Comparison of ENCODE assay signal across 31 cellular contexts in the genomic region with DNA sequence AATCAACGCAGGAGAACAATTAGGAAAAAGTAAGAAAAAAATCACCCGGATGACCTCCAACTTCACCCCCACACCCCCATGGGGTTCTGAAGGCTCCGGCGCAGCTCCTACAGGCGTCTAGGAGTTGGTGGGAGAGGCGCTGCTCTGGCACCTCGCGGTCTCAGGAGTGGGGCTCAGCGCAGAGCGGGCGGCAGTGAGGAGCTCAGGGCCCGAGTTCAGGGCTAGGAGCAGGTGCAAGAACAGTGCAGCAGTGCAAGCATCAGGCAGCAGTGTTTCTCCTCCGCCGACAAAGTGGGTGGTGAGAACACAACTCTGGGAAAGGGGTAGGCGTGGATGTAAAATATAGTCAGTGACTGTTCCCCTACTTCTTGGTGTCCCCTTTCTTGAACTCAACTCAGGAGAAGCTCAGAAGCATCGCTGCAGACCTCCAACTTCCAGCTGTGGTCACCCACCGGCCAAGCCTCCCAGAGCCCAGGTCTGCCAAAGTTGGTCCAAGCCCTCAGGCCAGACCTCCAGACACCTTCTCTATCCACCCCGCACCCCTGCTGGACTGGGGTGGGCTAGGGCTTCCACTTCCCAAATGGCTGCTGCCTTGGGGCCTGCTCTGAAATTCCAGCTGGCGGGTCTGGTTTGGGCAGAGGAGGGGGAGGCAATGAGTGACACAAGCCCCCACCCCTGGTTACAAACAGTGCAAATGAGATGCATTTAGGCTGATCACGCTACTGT. TPM values are rescaled to one million over a fixed set of nuclear protein-coding genes. Genes with fewer than 3 reads are reported as not detected.
DNase-seq lines count a peak whose midpoint lies in the region; TF ChIP-seq lines count a peak whose summit lies in the region.
"Had no signal": no experiment of that assay in that cellular context is flagged by ENCODE, and none has a peak within 500 bp of the region (broad histone marks: within the 10 kb centered on the region; RNA-seq: fewer than 3 reads in every experiment).

No MANE protein-coding gene starts in this region.

- H3K27ac ChIP-seq in dorsolateral prefrontal cortex, result peak overlapping the region; percentile 78 to 99 (median 96)
- H3K27ac ChIP-seq: breast epithelium, colonic mucosa, foreskin keratinocyte, RWPE1, tibial artery had no signal

- peak overlapping the region in 57 of 59 donors; percentile 31 to 77 (median 52) for H3K4me3 ChIP-seq in dorsolateral prefrontal cortex
- H3K4me3 ChIP-seq: colonic mucosa, lung, tibial artery had no signal

- peak; percentile 17 for DNase-seq in GM13977 (ENCODE audit: low spot score)
- DNase-seq in dorsolateral prefrontal cortex, result peak in 5 of 10 donors; percentile 43 to 73 (median 61)
- peak; percentile 28 for DNase-seq in left kidney (ENCODE audit: low read depth, low spot score)
- DNase-seq in putamen (ENCODE audit: low spot score), result peak; percentile 72
- no peak for DNase-seq in NCI-H1694 (lab: John Stamatoyannopoulos, UW)
- DNase-seq in activated CD8-positive, alpha-beta memory T cell treated with anti-CD3 and anti-CD28 coated beads, Interleukin-2, amount 50 U/mL, for 48 hours, result no peak
- no peak for DNase-seq in GOT3 (lab: John Stamatoyannopoulos, UW)
- DNase-seq in NCI-H1930 (lab: John Stamatoyannopoulos, UW), result no peak
- DNase-seq: activated naive CD4-positive, alpha-beta T cell; activated T-cell treated with anti-CD3 and anti-CD28 coated beads, Interleukin-2, amount 50 U/mL, for 48 hours; CD8-positive, alpha-beta T cell; colonic mucosa; DMS 273 treated with DMSO at 0.1 percent for 48 hours; effector memory CD8-positive, alpha-beta T cell; foreskin keratinocyte; Kasumi-1; MV-4-11; NCI-H146; NCI-H69; right cardiac atrium; stimulated activated CD4-positive, alpha-beta T cell treated with anti-CD3 and anti-CD28 coated beads, Interleukin-12 subunit alpha, Interleukin-12 subunit beta, amount 100 ng/mL, for 4 hours; stimulated activated CD4-positive, alpha-beta T cell treated with anti-CD3 and anti-CD28 coated beads, Interleukin-4, amount 100 ng/mL, for 4 hours; stimulated activated naive CD8-positive, alpha-beta T cell treated with anti-CD3 and anti-CD28 coated beads, Interleukin-15, Interleukin-2, amounts not matched to agents 100 U/mL and 50 U/mL, for 24 hours; tibial artery had no signal

- in situ Hi-C loops in GM13977 (cut with MboI; ENCODE audit: low pct_unique_long_range_greater_than_20kb, low sequenced_read_pairs, unreplicated experiment), result loop anchor here (25.0 kb wide), 1 partner anchor 1706 kb away; no protein-coding TSS in a partner anchor

- intact Hi-C loops in dorsolateral prefrontal cortex (cut with DNase I), result no loop called here

- H3K27me3 ChIP-seq in dorsolateral prefrontal cortex, result peaks cover 0 to 19% (median 0%) of the 10 kb centered on the region in 45 donors

- TF ChIP-seq CTCF in GM13977 (IDR thresholded peaks at IDR 0.05; ENCODE audit: extremely low read depth, insufficient read depth, missing control alignments), result no peak
- no peak for TF ChIP-seq CTCF in dorsolateral prefrontal cortex (IDR thresholded peaks at IDR 0.05 in 54 of 56, conservative IDR thresholded peaks at IDR 0.05 in 2 of 56; ENCODE audit: low read depth in 1 of 56, partially characterized antibody in 56 of 56)

RNA-seq across cellular contexts. Expression of a gene that starts 14.3 kb away (rescaled TPM):
- 100 to 1,000 TPM in 4 of 120 experiments, 10 to 100 TPM in 116; 43.0 to 120 (median 66.2) TPM for total RNA-seq in dorsolateral prefrontal cortex
- total RNA-seq: A172; CD8-positive, alpha-beta T cell; esophagus mucosa; foreskin keratinocyte; G401; HepG2 had no signal

Comparison
In these comparisons a context has a peak if more than half of its experiments do, and no peak if none do; other contexts are left out.
1. DNase-seq: peak in GM13977 (single experiment), left kidney (single experiment) and putamen (single experiment); none in NCI-H1694 (single experiment), activated CD8-positive, alpha-beta memory T cell treated with anti-CD3 and anti-CD28 coated beads, Interleukin-2, amount 50 U/mL, for 48 hours (single experiment), GOT3 (single experiment) and NCI-H1930 (0 of 2).